Comparison of ENCODE assay signal across 8 cellular contexts in genomic region chr2:130336877-130337734, GRCh38. TPM values are rescaled to one million over a fixed set of nuclear protein-coding genes. Genes with fewer than 3 reads are reported as not detected.
A peak's percentile ranks its signal among the peaks of the same experiment; 100 is the strongest.
DNase-seq lines count a peak whose midpoint lies in the region; ATAC-seq and TF ChIP-seq lines count a peak whose summit lies in the region.

No MANE protein-coding gene starts in this region.

- no peak for TF ChIP-seq CTCF in endothelial cell (IDR thresholded peaks at IDR 0.05; ENCODE audit: unreplicated experiment)

- H3K36me3 Mint-ChIP-seq in activated CD4-positive, alpha-beta memory T cell treated with anti-CD3 and anti-CD28 coated beads for 36 hours, result peaks cover 22% of the 10 kb centered on the region
- H3K36me3 Mint-ChIP-seq in endothelial cell (ENCODE audit: low read depth, unreplicated experiment), result peaks cover 15% of the 10 kb centered on the region
- H3K36me3 Mint-ChIP-seq in stimulated activated effector memory CD8-positive, alpha-beta T cell treated with anti-CD3 and anti-CD28 coated beads, Interleukin-12 subunit alpha, Interleukin-12 subunit beta, amount 100 ng/mL, for 72 hours, result peaks cover 50% of the 10 kb centered on the region

- POLR2A ChIA-PET in activated CD4-positive, alpha-beta memory T cell treated with anti-CD3 and anti-CD28 coated beads for 36 hours (lab: Charles Lee), result interaction anchor here (0.6 kb wide), 1 partner anchor 156 kb away, joined by 3 read pairs; the partner anchor contains the start of gene SMPD4

- DNase-seq in NCI-H2171 treated with DMSO at 0.1 percent for 48 hours (lab: John Stamatoyannopoulos, UW), result peak; percentile 75
- DNase-seq in activated CD4-positive, alpha-beta memory T cell treated with anti-CD3 and anti-CD28 coated beads for 36 hours, result peak; percentile 82
- DNase-seq in endothelial cell (ENCODE audit: low spot score), result peak; percentile 86
- DNase-seq in lung microvascular endothelial cell (ENCODE audit: low read depth in 2 of 2), result peak; percentile 90 to 94
- peak; percentile 41 to 82 for DNase-seq in stimulated activated effector memory CD8-positive, alpha-beta T cell treated with anti-CD3 and anti-CD28 coated beads, Interleukin-12 subunit alpha, Interleukin-12 subunit beta, amount 100 ng/mL, for 72 hours (ENCODE audit: low spot score in 2 of 2)
- no peak for DNase-seq in Kasumi-1 (lab: John Stamatoyannopoulos, UW)
- no peak for DNase-seq in globus pallidus (ENCODE audit: low spot score)

- TF ChIP-seq POLR2A in GM18505 (IDR thresholded peaks at IDR 0.05; ENCODE audit: borderline replicate concordance, extremely low read depth, insufficient read depth, insufficient read length), result peak; percentile 87

- H3K4me1 Mint-ChIP-seq in activated CD4-positive, alpha-beta memory T cell treated with anti-CD3 and anti-CD28 coated beads for 36 hours (ENCODE audit: low read depth), result peaks cover 21% of the 10 kb centered on the region
- peaks cover 18% of the 10 kb centered on the region for H3K4me1 Mint-ChIP-seq in endothelial cell (ENCODE audit: unreplicated experiment)
- peaks cover 46% of the 10 kb centered on the region for H3K4me1 Mint-ChIP-seq in stimulated activated effector memory CD8-positive, alpha-beta T cell treated with anti-CD3 and anti-CD28 coated beads, Interleukin-12 subunit alpha, Interleukin-12 subunit beta, amount 100 ng/mL, for 72 hours

- H3K4me3 Mint-ChIP-seq in activated CD4-positive, alpha-beta memory T cell treated with anti-CD3 and anti-CD28 coated beads for 36 hours, result peak overlapping the region; percentile 22
- peak overlapping the region; percentile 88 for H3K4me3 Mint-ChIP-seq in endothelial cell (ENCODE audit: unreplicated experiment)
- H3K4me3 Mint-ChIP-seq in stimulated activated effector memory CD8-positive, alpha-beta T cell treated with anti-CD3 and anti-CD28 coated beads, Interleukin-12 subunit alpha, Interleukin-12 subunit beta, amount 100 ng/mL, for 72 hours, result peak overlapping the region; percentile 36

- CTCF ChIA-PET in activated CD4-positive, alpha-beta memory T cell treated with anti-CD3 and anti-CD28 coated beads for 36 hours (lab: Charles Lee), result interaction anchor here (0.7 kb wide), 1 partner anchor 459 kb away, joined by 3 read pairs; no protein-coding TSS in a partner anchor

- no peaks in the 10 kb centered on the region for H3K9me3 Mint-ChIP-seq in activated CD4-positive, alpha-beta memory T cell treated with anti-CD3 and anti-CD28 coated beads for 36 hours
- H3K9me3 Mint-ChIP-seq in endothelial cell (ENCODE audit: unreplicated experiment), result no peaks in the 10 kb centered on the region
- H3K9me3 Mint-ChIP-seq in stimulated activated effector memory CD8-positive, alpha-beta T cell treated with anti-CD3 and anti-CD28 coated beads, Interleukin-12 subunit alpha, Interleukin-12 subunit beta, amount 100 ng/mL, for 72 hours, result no peaks in the 10 kb centered on the region

- intact Hi-C loops in activated CD4-positive, alpha-beta memory T cell treated with anti-CD3 and anti-CD28 coated beads for 36 hours (cut with micrococcal nuclease), result loop anchor here (1.0 kb wide), 1 partner anchor 155 kb away; the partner anchor contains the start of gene MZT2B

- no peak for ATAC-seq in GM18505 (IDR thresholded peaks at IDR 0.05; ENCODE audit: unreplicated experiment)
- peak; percentile 42 for ATAC-seq in stimulated activated effector memory CD8-positive, alpha-beta T cell treated with anti-CD3 and anti-CD28 coated beads, Interleukin-12 subunit alpha, Interleukin-12 subunit beta, amount 100 ng/mL, for 72 hours

- peaks cover 3% of the 10 kb centered on the region for H3K27me3 Mint-ChIP-seq in activated CD4-positive, alpha-beta memory T cell treated with anti-CD3 and anti-CD28 coated beads for 36 hours
- peaks cover 21% of the 10 kb centered on the region for H3K27me3 Mint-ChIP-seq in endothelial cell (ENCODE audit: unreplicated experiment)

- H3K27ac Mint-ChIP-seq in activated CD4-positive, alpha-beta memory T cell treated with anti-CD3 and anti-CD28 coated beads for 36 hours, result peak overlapping the region; percentile 80
- H3K27ac Mint-ChIP-seq in endothelial cell (ENCODE audit: unreplicated experiment), result peak overlapping the region; percentile 93
- peak overlapping the region; percentile 97 for H3K27ac Mint-ChIP-seq in stimulated activated effector memory CD8-positive, alpha-beta T cell treated with anti-CD3 and anti-CD28 coated beads, Interleukin-12 subunit alpha, Interleukin-12 subunit beta, amount 100 ng/mL, for 72 hours

RNA-seq across cellular contexts. Expression of gene IMP4, which starts 5.6 kb away (rescaled TPM):
- 100 to 1,000 TPM; 125 to 128 TPM for total RNA-seq in activated CD4-positive, alpha-beta memory T cell treated with anti-CD3 and anti-CD28 coated beads for 36 hours
- total RNA-seq in endothelial cell (ENCODE audit: unreplicated experiment), result 32.8 TPM
- 63.9 and 88.7 TPM in 2 replicates for total RNA-seq in lung microvascular endothelial cell

RNA-seq across cellular contexts. Expression of gene PTPN18, which starts 18.8 kb away (rescaled TPM):
- total RNA-seq in activated CD4-positive, alpha-beta memory T cell treated with anti-CD3 and anti-CD28 coated beads for 36 hours, result 10 to 100 TPM; 42.1 to 44.9 TPM
- total RNA-seq in endothelial cell (ENCODE audit: unreplicated experiment) (16.3 TPM), lung microvascular endothelial cell (18.7 and 36.3 TPM in 2 replicates)

Comparison
In these comparisons a context has a peak if more than half of its experiments do, and no peak if none do; other contexts are left out.
1. DNase-seq: peak in NCI-H2171 treated with DMSO at 0.1 percent for 48 hours (single experiment), activated CD4-positive, alpha-beta memory T cell treated with anti-CD3 and anti-CD28 coated beads for 36 hours (single experiment), endothelial cell (single experiment), lung microvascular endothelial cell (2 of 2) and stimulated activated effector memory CD8-positive, alpha-beta T cell treated with anti-CD3 and anti-CD28 coated beads, Interleukin-12 subunit alpha, Interleukin-12 subunit beta, amount 100 ng/mL, for 72 hours (2 of 2); none in Kasumi-1 (0 of 2) and globus pallidus (single experiment).
2. H3K4me3 Mint-ChIP-seq: peak in every context shown above with its lines; median percentile 88 in endothelial cell; 36 in stimulated activated effector memory CD8-positive, alpha-beta T cell treated with anti-CD3 and anti-CD28 coated beads, Interleukin-12 subunit alpha, Interleukin-12 subunit beta, amount 100 ng/mL, for 72 hours; 22 in activated CD4-positive, alpha-beta memory T cell treated with anti-CD3 and anti-CD28 coated beads for 36 hours.
3. Peak in every context shown above with its lines, with median percentiles within 50 percentile points of each other: H3K27ac Mint-ChIP-seq.